ENCODE assay signal across 19 cellular contexts in the genomic region with DNA sequence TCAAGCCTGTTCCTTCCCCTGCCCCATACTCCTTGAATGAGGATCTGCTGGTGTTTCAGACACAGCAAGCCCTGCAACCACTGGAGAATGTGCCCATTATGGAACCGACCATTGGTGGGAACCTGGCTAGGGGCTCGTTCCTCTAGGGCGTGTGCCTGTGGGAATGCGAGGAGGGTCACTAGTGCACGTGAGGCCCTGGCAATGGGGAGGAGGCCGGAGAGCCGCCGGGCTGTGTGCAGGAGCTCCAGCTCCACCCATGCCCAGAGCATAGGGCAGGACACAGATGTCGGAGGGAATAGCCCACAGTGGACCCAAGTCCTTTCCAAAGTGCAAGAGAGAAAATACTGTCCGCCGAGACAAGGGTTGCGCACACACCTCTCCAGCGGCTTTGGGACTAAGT.
"Had no signal": no experiment of that assay in that cellular context is flagged by ENCODE, and none has a peak within 500 bp of the region (broad histone marks: within the 10 kb centered on the region; RNA-seq: fewer than 3 reads in every experiment).

No MANE protein-coding gene starts in this region.

- H3K4me1 ChIP-seq: foreskin keratinocyte, parathyroid adenoma had no signal

- ATAC-seq: activated naive CD8-positive, alpha-beta T cell treated with anti-CD3 and anti-CD28 coated beads, Interleukin-2, amount 50 U/mL, for 24 hours; activated T-cell treated with anti-CD3 and anti-CD28 coated beads, Interleukin-2, amount 50 U/mL, for 4 hours; foreskin keratinocyte; naive thymus-derived CD4-positive, alpha-beta T cell had no signal

- H3K27ac Mint-ChIP-seq: activated naive CD4-positive, alpha-beta T cell treated with anti-CD3 and anti-CD28 coated beads, Interleukin-2, amount 10 ng/mL, durations not matched to agents 7 days and 5 days; activated naive CD8-positive, alpha-beta T cell treated with anti-CD3 and anti-CD28 coated beads, Interleukin-2, amount 50 U/mL, for 24 hours; brain; naive thymus-derived CD4-positive, alpha-beta T cell had no signal

- H3K27ac ChIP-seq: foreskin keratinocyte had no signal

- H3K4me3 Mint-ChIP-seq: activated naive CD4-positive, alpha-beta T cell treated with anti-CD3 and anti-CD28 coated beads, Interleukin-2, amount 10 ng/mL, durations not matched to agents 7 days and 5 days; activated naive CD8-positive, alpha-beta T cell treated with anti-CD3 and anti-CD28 coated beads, Interleukin-2, amount 50 U/mL, for 24 hours; activated T-cell treated with anti-CD3 and anti-CD28 coated beads, Interleukin-2, amount 50 U/mL, for 4 hours; brain; naive thymus-derived CD4-positive, alpha-beta T cell had no signal

- H3K9ac ChIP-seq: parathyroid adenoma had no signal

- H3K36me3 Mint-ChIP-seq: activated naive CD4-positive, alpha-beta T cell treated with anti-CD3 and anti-CD28 coated beads, Interleukin-2, amount 10 ng/mL, durations not matched to agents 7 days and 5 days; brain; naive thymus-derived CD4-positive, alpha-beta T cell had no signal

- H3K4me1 Mint-ChIP-seq: activated naive CD8-positive, alpha-beta T cell treated with anti-CD3 and anti-CD28 coated beads, Interleukin-2, amount 50 U/mL, for 24 hours had no signal

- DNase-seq: activated CD4-positive, alpha-beta T cell treated with anti-CD3 and anti-CD28 coated beads, Interleukin-2, amount 50 U/mL, for 4 hours; activated naive CD4-positive, alpha-beta T cell treated with anti-CD3 and anti-CD28 coated beads, Interleukin-2, amount 10 ng/mL, durations not matched to agents 7 days and 5 days; activated naive CD8-positive, alpha-beta T cell treated with anti-CD3 and anti-CD28 coated beads, Interleukin-2, amount 50 U/mL, for 24 hours; activated T-cell treated with anti-CD3 and anti-CD28 coated beads, Interleukin-2, amount 50 U/mL, for 4 hours; anterior cingulate cortex; central memory CD4-positive, alpha-beta T cell; foreskin keratinocyte; hypothalamus; islet precursor cell; mesenchymal stem cell; naive thymus-derived CD4-positive, alpha-beta T cell; stimulated activated CD4-positive, alpha-beta T cell treated with anti-CD3 and anti-CD28 coated beads, Interleukin-12 subunit alpha, Interleukin-12 subunit beta, amount 100 ng/mL, for 4 hours; stimulated activated CD4-positive, alpha-beta T cell treated with anti-CD3 and anti-CD28 coated beads, Interleukin-1b, Interleukin-23, amount 100 ng/mL, for 48 hours; stimulated activated naive CD4-positive, alpha-beta T cell treated with Interleukin-2 at 50 U/mL for 16 hours; SW 1271; T-helper 2 cell; trophoblast cell had no signal

- H3K9me3 Mint-ChIP-seq: activated T-cell treated with anti-CD3 and anti-CD28 coated beads, Interleukin-2, amount 50 U/mL, for 4 hours had no signal
